ENCODE assay signal across 17 cellular contexts in genomic region chr6:143097224-143097795, GRCh38. TPM values are rescaled to one million over a fixed set of nuclear protein-coding genes. Genes with fewer than 3 reads are reported as not detected.
DNase-seq lines count a peak whose midpoint lies in the region; ATAC-seq lines count a peak whose summit lies in the region.
"Had no signal": no experiment of that assay in that cellular context is flagged by ENCODE, and none has a peak within 500 bp of the region (broad histone marks: within the 10 kb centered on the region; RNA-seq: fewer than 3 reads in every experiment).

No MANE protein-coding gene starts in this region.

- no peaks in the 10 kb centered on the region for H3K9me3 ChIP-seq in T-helper 17 cell (ENCODE audit: control insufficient read depth, low read length, poor library complexity, severe bottlenecking)
- H3K9me3 ChIP-seq: prostate gland had no signal

- H3K4me3 Mint-ChIP-seq in activated CD4-positive, alpha-beta T cell treated with anti-CD3 and anti-CD28 coated beads for 36 hours = no peak overlapping the region
- no peak overlapping the region for H3K4me3 Mint-ChIP-seq in T-helper 17 cell

- H3K27me3 Mint-ChIP-seq in activated CD4-positive, alpha-beta T cell treated with anti-CD3 and anti-CD28 coated beads for 36 hours = no peaks in the 10 kb centered on the region
- no peaks in the 10 kb centered on the region for H3K27me3 Mint-ChIP-seq in T-helper 17 cell

- DNase-seq in activated CD4-positive, alpha-beta T cell treated with anti-CD3 and anti-CD28 coated beads for 36 hours = no peak
- DNase-seq in activated CD4-positive, alpha-beta T cell treated with anti-CD3 and anti-CD28 coated beads for 4 hours = no peak
- no peak for DNase-seq in T-helper 17 cell
- peak; percentile 64 for DNase-seq in myocyte (ENCODE audit: low read depth)
- no peak for DNase-seq in HuH-7.5 (ENCODE audit: low spot score)
- DNase-seq: aorta, dorsolateral prefrontal cortex, KG1, left cardiac atrium, NCI-H1436, NCI-H510A, PC-9 had no signal

- H3K9me3 Mint-ChIP-seq in activated CD4-positive, alpha-beta T cell treated with anti-CD3 and anti-CD28 coated beads for 36 hours (ENCODE audit: low read depth) = no peaks in the 10 kb centered on the region

- intact Hi-C loops in activated CD4-positive, alpha-beta T cell treated with anti-CD3 and anti-CD28 coated beads for 36 hours (cut with DNase I, micrococcal nuclease) = no loop called here

- CTCF ChIA-PET in activated CD4-positive, alpha-beta T cell treated with anti-CD3 and anti-CD28 coated beads for 36 hours (lab: Charles Lee) = interaction anchor here (1.0 kb wide), 1 partner anchor 10 kb away, joined by 3 read pairs; no protein-coding TSS in a partner anchor

- no peak overlapping the region for H3K27ac Mint-ChIP-seq in activated CD4-positive, alpha-beta T cell treated with anti-CD3 and anti-CD28 coated beads for 36 hours
- no peak overlapping the region for H3K27ac Mint-ChIP-seq in T-helper 17 cell

- peaks cover 8% of the 10 kb centered on the region for H3K4me1 Mint-ChIP-seq in activated CD4-positive, alpha-beta T cell treated with anti-CD3 and anti-CD28 coated beads for 36 hours
- H3K4me1 Mint-ChIP-seq in T-helper 17 cell = no peaks in the 10 kb centered on the region

- no peaks in the 10 kb centered on the region for H3K36me3 Mint-ChIP-seq in activated CD4-positive, alpha-beta T cell treated with anti-CD3 and anti-CD28 coated beads for 36 hours (ENCODE audit: low read depth)
- H3K36me3 Mint-ChIP-seq in T-helper 17 cell (ENCODE audit: low read depth) = peaks cover 2% of the 10 kb centered on the region

- POLR2A ChIA-PET in activated CD4-positive, alpha-beta T cell treated with anti-CD3 and anti-CD28 coated beads for 36 hours (lab: Charles Lee) = no interaction called here

- ATAC-seq in activated CD4-positive, alpha-beta T cell treated with anti-CD3 and anti-CD28 coated beads for 36 hours = peak; percentile 97
- ATAC-seq in GM18870 (IDR thresholded peaks at IDR 0.05; ENCODE audit: unreplicated experiment) (peak; percentile 3), T-helper 17 cell (peak; percentile 86), GM18511 (IDR thresholded peaks at IDR 0.05; ENCODE audit: unreplicated experiment) (no peak), GM18517 (IDR thresholded peaks at IDR 0.05; ENCODE audit: unreplicated experiment) (no peak)
- ATAC-seq: SK-N-SH treated with all-trans-retinoic acid at 6 μM for 48 hours had no signal

RNA-seq across cellular contexts. Expression of gene AIG1, which starts 36.6 kb away (rescaled TPM):
- total RNA-seq in activated CD4-positive, alpha-beta T cell treated with anti-CD3 and anti-CD28 coated beads for 36 hours = 10 to 100 TPM; 21.2 to 22.8 TPM
- total RNA-seq in T-helper 17 cell = 10 to 100 TPM in 1 of 2 donors, 1 to 10 TPM in 1; 7.9 to 16.5 TPM
- 72.1 and 82.6 TPM in 2 replicates for total RNA-seq in myocyte
- polyA plus RNA-seq in myocyte (2012) = 46.9 TPM

Comparison
In these comparisons a context has a peak if more than half of its experiments do, and no peak if none do; other contexts are left out.
1. ATAC-seq: peak in activated CD4-positive, alpha-beta T cell treated with anti-CD3 and anti-CD28 coated beads for 36 hours (single experiment), GM18870 (single experiment) and T-helper 17 cell (single experiment); none in GM18511 (single experiment) and GM18517 (single experiment).